10 cellular contexts compared by ENCODE assay signal in genomic region chr1:30378991-30379581, GRCh38.
DNase-seq lines count a peak whose midpoint lies in the region; ATAC-seq and TF ChIP-seq lines count a peak whose summit lies in the region.
"Had no signal": no experiment of that assay in that cellular context is flagged by ENCODE, and none has a peak within 500 bp of the region (broad histone marks: within the 10 kb centered on the region; RNA-seq: fewer than 3 reads in every experiment).

No MANE protein-coding gene starts in this region.

- H3K4me3 ChIP-seq in BE2C (ENCODE audit: low read depth, low read length) (no peak overlapping the region), HFF-Myc (replicated peaks; ENCODE audit: low read depth, low read length) (no peak overlapping the region), choroid plexus epithelial cell (ENCODE audit: low read depth, low read length) (no peak overlapping the region), neural progenitor cell (no peak overlapping the region)

- H3K79me2 ChIP-seq in neural progenitor cell (ENCODE audit: low read depth), result no peaks in the 10 kb centered on the region

- H3K27me3 ChIP-seq in BE2C (no peaks in the 10 kb centered on the region), neural progenitor cell (no peaks in the 10 kb centered on the region)

- H3K27me3 Mint-ChIP-seq in neural progenitor cell (ENCODE audit: insufficient read depth, low read depth), result peaks cover 8% of the 10 kb centered on the region

- no peak overlapping the region for H3K27ac Mint-ChIP-seq in neural progenitor cell

- H4K20me1 ChIP-seq in neural progenitor cell (ENCODE audit: low read depth), result no peaks in the 10 kb centered on the region

- peaks cover 13% of the 10 kb centered on the region for H3K4me1 Mint-ChIP-seq in neural progenitor cell

- ATAC-seq in GM18873 (IDR thresholded peaks at IDR 0.05; ENCODE audit: low FRiP score, unreplicated experiment) (no peak), omental fat pad (ENCODE audit: low FRiP score) (no peak), GM19397 (IDR thresholded peaks at IDR 0.05; ENCODE audit: unreplicated experiment) (no peak)

- H3K9me3 ChIP-seq in BE2C, result no peaks in the 10 kb centered on the region
- no peaks in the 10 kb centered on the region for H3K9me3 ChIP-seq in neural progenitor cell (ENCODE audit: low read depth)

- no peak for TF ChIP-seq CTCF in BE2C (IDR thresholded peaks at IDR 0.05; ENCODE audit: low read depth, low read length)
- no peak for TF ChIP-seq CTCF in HFF-Myc (IDR thresholded peaks at IDR 0.05; ENCODE audit: low read depth, low read length, missing control alignments)
- TF ChIP-seq CTCF in choroid plexus epithelial cell (conservative IDR thresholded peaks at IDR 0.05; ENCODE audit: low read depth, low read length), result no peak
- no peak for TF ChIP-seq CTCF in neural progenitor cell (IDR thresholded peaks at IDR 0.05)
- TF ChIP-seq CTCF in omental fat pad (IDR thresholded peaks at IDR 0.05), result no peak

- no peak overlapping the region for H3K9ac ChIP-seq in neural progenitor cell

- no peak overlapping the region for H3K4me2 ChIP-seq in neural progenitor cell

- peaks cover 7% of the 10 kb centered on the region for H3F3A ChIP-seq in neural progenitor cell (ENCODE audit: low read depth)

- H3K36me3 Mint-ChIP-seq in neural progenitor cell, result no peaks in the 10 kb centered on the region
- H3K36me3 Mint-ChIP-seq: naive B cell had no signal

- H2AFZ ChIP-seq in neural progenitor cell (replicated peaks), result no peak overlapping the region

- H3K9me3 Mint-ChIP-seq in neural progenitor cell, result no peaks in the 10 kb centered on the region
- H3K9me3 Mint-ChIP-seq: naive B cell had no signal

- H3K4me3 Mint-ChIP-seq in neural progenitor cell, result no peak overlapping the region

- no peak overlapping the region for H3K27ac ChIP-seq in neural progenitor cell

- H3K4me1 ChIP-seq in BE2C, result no peaks in the 10 kb centered on the region; the same call in 1 of the 2 replicates
- peaks cover 20% of the 10 kb centered on the region for H3K4me1 ChIP-seq in neural progenitor cell

- no peaks in the 10 kb centered on the region for H3K36me3 ChIP-seq in BE2C
- no peaks in the 10 kb centered on the region for H3K36me3 ChIP-seq in neural progenitor cell

- DNase-seq in BE2C (peak; percentile 32), HFF-Myc (ENCODE audit: extremely low read depth, low read depth) (peak; percentile 82), choroid plexus epithelial cell (ENCODE audit: low read depth) (peak; percentile 39), neural progenitor cell (ENCODE audit: low spot score) (peak; percentile 23), NCI-H1092 (lab: John Stamatoyannopoulos, UW) (no peak), omental fat pad (ENCODE audit: low spot score) (no peak)
- DNase-seq: amniotic stem cell, naive B cell had no signal

Comparison
In these comparisons a context has a peak if more than half of its experiments do, and no peak if none do; other contexts are left out.
1. DNase-seq: peak in BE2C (single experiment), HFF-Myc (single experiment), choroid plexus epithelial cell (single experiment) and neural progenitor cell (single experiment); none in NCI-H1092 (single experiment) and omental fat pad (single experiment).